1 cellular context compared by ENCODE assay signal in genomic region chr1:65309317-65310077, GRCh38.
A peak's percentile ranks its signal among the peaks of the same experiment; 100 is the strongest.
TF ChIP-seq lines count a peak whose summit lies in the region.

TSS of gene DNAJC6 (plus strand) at chr1:65309543. CDS start at chr1:65309746, 203 bp downstream.

TF ChIP-seq in K562, 482 proteins besides CTCF, POLR2A, EP300 and RAD21 (continued from another document and continues in another):
- TF ChIP-seq TFAP4 (CRISPR knock-in tag; IDR thresholded peaks at IDR 0.05; ENCODE audit: borderline replicate concordance) (peak; percentile 87; the same call in 1 of the 2 replicates), ZNF274 (IDR thresholded peaks at IDR 0.05; ENCODE audit: borderline replicate concordance, low read depth, low read length) (no peak), FOXK2 (conservative IDR thresholded peaks at IDR 0.05 in 1 of 2, IDR thresholded peaks at IDR 0.05 in 1 of 2; ENCODE audit: low read depth in 2 of 2) (no peak), E2F5 (CRISPR knock-in tag; IDR thresholded peaks at IDR 0.05) (peak; percentile 88; the same call in 1 of the 2 replicates), ZNF232 (CRISPR knock-in tag; IDR thresholded peaks at IDR 0.05) (peak; percentile 93), GABPB2 (CRISPR knock-in tag; conservative IDR thresholded peaks at IDR 0.05) (no peak), BCL6 (CRISPR knock-in tag; IDR thresholded peaks at IDR 0.05) (no peak), ZBTB33 (CRISPR knock-in tag; IDR thresholded peaks at IDR 0.05) (peak; percentile 76), ZFP30 (CRISPR knock-in tag; IDR thresholded peaks at IDR 0.05; ENCODE audit: borderline replicate concordance) (no peak), HMBOX1 (IDR thresholded peaks at IDR 0.05) (no peak), HBP1 (CRISPR knock-in tag; IDR thresholded peaks at IDR 0.05) (no peak), ZNF212 (CRISPR knock-in tag; IDR thresholded peaks at IDR 0.05) (no peak), YBX1 (IDR thresholded peaks at IDR 0.05) (no peak), ZNF408 (CRISPR knock-in tag; IDR thresholded peaks at IDR 0.05; ENCODE audit: low read depth) (no peak), RBM25 (IDR thresholded peaks at IDR 0.05; ENCODE audit: low read depth, low read length, severe bottlenecking) (peak; percentile 20), RERE (CRISPR knock-in tag; IDR thresholded peaks at IDR 0.05; ENCODE audit: borderline replicate concordance) (peak; percentile 73; the same call in 1 of the 2 replicates), BRF2 (IDR thresholded peaks at IDR 0.05; ENCODE audit: borderline replicate concordance, insufficient read depth, insufficient read length) (no peak), RBM15 (IDR thresholded peaks at IDR 0.05; ENCODE audit: insufficient read depth, low read length) (no peak), TBL1XR1 (IDR thresholded peaks at IDR 0.05; ENCODE audit: low read length in 2 of 2) (no peak), STAG1 (CRISPR knock-in tag; IDR thresholded peaks at IDR 0.05; ENCODE audit: borderline replicate concordance) (peak; percentile 40), ZNF79 (CRISPR knock-in tag; IDR thresholded peaks at IDR 0.05; ENCODE audit: low read depth) (no peak), ZNF589 (CRISPR knock-in tag; IDR thresholded peaks at IDR 0.05; ENCODE audit: low read depth) (no peak), RAD51 (IDR thresholded peaks at IDR 0.05; ENCODE audit: borderline replicate concordance, low read depth) (no peak), EP400 (IDR thresholded peaks at IDR 0.05) (no peak), PRMT5 (CRISPR knock-in tag; IDR thresholded peaks at IDR 0.05) (peak; percentile 95), HEY1 (CRISPR knock-in tag; IDR thresholded peaks at IDR 0.05; ENCODE audit: borderline replicate concordance) (no peak), POLR2G (IDR thresholded peaks at IDR 0.05; ENCODE audit: low read depth, low read length) (peak; percentile 53), ARID2 (IDR thresholded peaks at IDR 0.05) (peak; percentile 33; the same call in 1 of the 2 replicates), ZFX (CRISPR knock-in tag; IDR thresholded peaks at IDR 0.05) (peak; percentile 50), NCOR1 (IDR thresholded peaks at IDR 0.05) (no peak), SREBF2 (CRISPR knock-in tag; IDR thresholded peaks at IDR 0.05) (no peak), GATAD2A (IDR thresholded peaks at IDR 0.05) (no peak), TAF15 (IDR thresholded peaks at IDR 0.05; ENCODE audit: low read depth, low read length) (no peak), EHMT2 (IDR thresholded peaks at IDR 0.05) (peak; percentile 97), ESRRA (IDR thresholded peaks at IDR 0.05; ENCODE audit: borderline replicate concordance, low read depth) (no peak), KLF6 (CRISPR knock-in tag; IDR thresholded peaks at IDR 0.05; ENCODE audit: borderline replicate concordance) (no peak)
- TF ChIP-seq, protein P1, sequence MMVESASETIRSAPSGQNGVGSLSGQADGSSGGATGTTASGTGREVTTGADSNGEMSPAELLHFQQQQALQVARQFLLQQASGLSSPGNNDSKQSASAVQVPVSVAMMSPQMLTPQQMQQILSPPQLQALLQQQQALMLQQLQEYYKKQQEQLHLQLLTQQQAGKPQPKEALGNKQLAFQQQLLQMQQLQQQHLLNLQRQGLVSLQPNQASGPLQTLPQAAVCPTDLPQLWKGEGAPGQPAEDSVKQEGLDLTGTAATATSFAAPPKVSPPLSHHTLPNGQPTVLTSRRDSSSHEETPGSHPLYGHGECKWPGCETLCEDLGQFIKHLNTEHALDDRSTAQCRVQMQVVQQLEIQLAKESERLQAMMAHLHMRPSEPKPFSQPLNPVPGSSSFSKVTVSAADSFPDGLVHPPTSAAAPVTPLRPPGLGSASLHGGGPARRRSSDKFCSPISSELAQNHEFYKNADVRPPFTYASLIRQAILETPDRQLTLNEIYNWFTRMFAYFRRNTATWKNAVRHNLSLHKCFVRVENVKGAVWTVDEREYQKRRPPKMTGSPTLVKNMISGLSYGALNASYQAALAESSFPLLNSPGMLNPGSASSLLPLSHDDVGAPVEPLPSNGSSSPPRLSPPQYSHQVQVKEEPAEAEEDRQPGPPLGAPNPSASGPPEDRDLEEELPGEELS (CRISPR knock-in tag; IDR thresholded peaks at IDR 0.05; ENCODE audit: borderline replicate concordance), result peak; percentile 88; the same call in 1 of the 2 replicates
- TF ChIP-seq, protein P2, sequence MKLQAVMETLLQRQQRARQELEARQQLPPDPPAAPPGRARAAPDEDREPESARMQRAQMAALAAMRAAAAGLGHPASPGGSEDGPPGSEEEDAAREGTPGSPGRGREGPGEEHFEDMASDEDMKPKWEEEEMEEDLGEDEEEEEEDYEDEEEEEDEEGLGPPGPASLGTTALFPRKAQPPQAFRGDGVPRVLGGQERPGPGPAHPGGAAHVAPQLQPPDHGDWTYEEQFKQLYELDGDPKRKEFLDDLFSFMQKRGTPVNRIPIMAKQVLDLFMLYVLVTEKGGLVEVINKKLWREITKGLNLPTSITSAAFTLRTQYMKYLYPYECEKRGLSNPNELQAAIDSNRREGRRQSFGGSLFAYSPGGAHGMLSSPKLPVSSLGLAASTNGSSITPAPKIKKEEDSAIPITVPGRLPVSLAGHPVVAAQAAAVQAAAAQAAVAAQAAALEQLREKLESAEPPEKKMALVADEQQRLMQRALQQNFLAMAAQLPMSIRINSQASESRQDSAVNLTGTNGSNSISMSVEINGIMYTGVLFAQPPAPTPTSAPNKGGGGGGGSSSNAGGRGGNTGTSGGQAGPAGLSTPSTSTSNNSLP (IDR thresholded peaks at IDR 0.05; ENCODE audit: borderline replicate concordance, low read depth, low read length), result no peak
- TF ChIP-seq, protein P3, sequence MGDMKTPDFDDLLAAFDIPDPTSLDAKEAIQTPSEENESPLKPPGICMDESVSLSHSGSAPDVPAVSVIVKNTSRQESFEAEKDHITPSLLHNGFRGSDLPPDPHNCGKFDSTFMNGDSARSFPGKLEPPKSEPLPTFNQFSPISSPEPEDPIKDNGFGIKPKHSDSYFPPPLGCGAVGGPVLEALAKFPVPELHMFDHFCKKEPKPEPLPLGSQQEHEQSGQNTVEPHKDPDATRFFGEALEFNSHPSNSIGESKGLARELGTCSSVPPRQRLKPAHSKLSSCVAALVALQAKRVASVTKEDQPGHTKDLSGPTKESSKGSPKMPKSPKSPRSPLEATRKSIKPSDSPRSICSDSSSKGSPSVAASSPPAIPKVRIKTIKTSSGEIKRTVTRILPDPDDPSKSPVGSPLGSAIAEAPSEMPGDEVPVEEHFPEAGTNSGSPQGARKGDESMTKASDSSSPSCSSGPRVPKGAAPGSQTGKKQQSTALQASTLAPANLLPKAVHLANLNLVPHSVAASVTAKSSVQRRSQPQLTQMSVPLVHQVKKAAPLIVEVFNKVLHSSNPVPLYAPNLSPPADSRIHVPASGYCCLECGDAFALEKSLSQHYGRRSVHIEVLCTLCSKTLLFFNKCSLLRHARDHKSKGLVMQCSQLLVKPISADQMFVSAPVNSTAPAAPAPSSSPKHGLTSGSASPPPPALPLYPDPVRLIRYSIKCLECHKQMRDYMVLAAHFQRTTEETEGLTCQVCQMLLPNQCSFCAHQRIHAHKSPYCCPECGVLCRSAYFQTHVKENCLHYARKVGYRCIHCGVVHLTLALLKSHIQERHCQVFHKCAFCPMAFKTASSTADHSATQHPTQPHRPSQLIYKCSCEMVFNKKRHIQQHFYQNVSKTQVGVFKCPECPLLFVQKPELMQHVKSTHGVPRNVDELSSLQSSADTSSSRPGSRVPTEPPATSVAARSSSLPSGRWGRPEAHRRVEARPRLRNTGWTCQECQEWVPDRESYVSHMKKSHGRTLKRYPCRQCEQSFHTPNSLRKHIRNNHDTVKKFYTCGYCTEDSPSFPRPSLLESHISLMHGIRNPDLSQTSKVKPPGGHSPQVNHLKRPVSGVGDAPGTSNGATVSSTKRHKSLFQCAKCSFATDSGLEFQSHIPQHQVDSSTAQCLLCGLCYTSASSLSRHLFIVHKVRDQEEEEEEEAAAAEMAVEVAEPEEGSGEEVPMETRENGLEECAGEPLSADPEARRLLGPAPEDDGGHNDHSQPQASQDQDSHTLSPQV (IDR thresholded peaks at IDR 0.05), result no peak
- TF ChIP-seq, protein P4, sequence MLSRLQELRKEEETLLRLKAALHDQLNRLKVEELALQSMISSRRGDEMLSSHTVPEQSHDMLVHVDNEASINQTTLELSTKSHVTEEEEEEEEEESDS (CRISPR knock-in tag; IDR thresholded peaks at IDR 0.05), result no peak
